Comparison of ENCODE assay signal across 8 cellular contexts in the genomic region with DNA sequence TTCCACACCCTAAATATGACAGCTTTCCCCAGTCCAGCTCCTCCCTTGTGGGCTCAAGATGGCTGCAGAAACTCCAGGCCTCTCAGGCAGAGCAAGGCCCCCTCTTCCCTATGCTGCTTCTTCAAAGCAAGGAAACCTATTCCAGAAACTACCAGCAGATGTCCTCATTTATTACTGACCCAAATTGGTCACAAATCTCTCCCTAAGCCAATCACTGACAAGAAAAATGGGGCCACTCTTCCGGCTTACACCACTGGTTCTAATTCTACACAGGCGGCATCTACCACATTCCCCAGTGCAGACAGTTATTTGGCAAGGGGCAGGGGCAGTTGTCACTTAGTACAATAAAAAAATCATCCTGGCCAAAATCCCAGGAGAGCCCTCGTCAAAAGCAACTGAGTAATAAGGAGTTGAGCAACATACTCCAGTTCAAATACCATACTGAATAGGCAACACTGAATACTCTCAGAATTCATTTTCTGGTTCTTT.
A peak's percentile ranks its signal among the peaks of the same experiment; 100 is the strongest.
DNase-seq lines count a peak whose midpoint lies in the region; ATAC-seq and TF ChIP-seq lines count a peak whose summit lies in the region.

No MANE protein-coding gene starts in this region.

- CTCF ChIA-PET in AG04449 (lab: Yijun Ruan, JAX), result no interaction called here

- TF ChIP-seq CTCF in AG04449 (IDR thresholded peaks at IDR 0.05; ENCODE audit: insufficient read depth, low read length, missing control alignments) (peak; percentile 28), GM12865 (IDR thresholded peaks at IDR 0.05; ENCODE audit: insufficient read depth, low read depth, low read length, missing control alignments) (peak; percentile 37), cardiac fibroblast (IDR thresholded peaks at IDR 0.05; ENCODE audit: low read depth, low read length) (no peak)

- no peak overlapping the region for H3K4me3 ChIP-seq in AG04449 (ENCODE audit: low read depth, low read length)
- no peak overlapping the region for H3K4me3 ChIP-seq in GM12865 (ENCODE audit: low read depth, low read length)
- no peak overlapping the region for H3K4me3 ChIP-seq in cardiac fibroblast (replicated peaks in 1 of 2; ENCODE audit: low read depth in 2 of 2, low read length in 2 of 2)

- peak; percentile 75 for ATAC-seq in HG02885 (IDR thresholded peaks at IDR 0.05; ENCODE audit: poor library complexity, unreplicated experiment)

- DNase-seq in AG04449 (ENCODE audit: low read depth, low spot score) (peak; percentile 19), GM12865 (ENCODE audit: low read depth) (peak; percentile 81), NOMO-1 treated with DMSO at 0.1 percent for 48 hours (lab: John Stamatoyannopoulos, UW; ENCODE audit: unreplicated experiment) (peak; percentile 79), cardiac fibroblast (ENCODE audit: low read depth in 2 of 2) (peak; percentile 74 to 100), kidney glomerular epithelial cell (lab: John Stamatoyannopoulos, UW) (peak; percentile 82), stromal cell of bone marrow (ENCODE audit: low read depth) (peak; percentile 44), COR-L47 (lab: John Stamatoyannopoulos, UW) (no peak)

- POLR2A ChIA-PET in AG04449 (lab: Yijun Ruan, JAX), result no interaction called here
